Comparison of ENCODE assay signal across 1 cellular context in the genomic region with DNA sequence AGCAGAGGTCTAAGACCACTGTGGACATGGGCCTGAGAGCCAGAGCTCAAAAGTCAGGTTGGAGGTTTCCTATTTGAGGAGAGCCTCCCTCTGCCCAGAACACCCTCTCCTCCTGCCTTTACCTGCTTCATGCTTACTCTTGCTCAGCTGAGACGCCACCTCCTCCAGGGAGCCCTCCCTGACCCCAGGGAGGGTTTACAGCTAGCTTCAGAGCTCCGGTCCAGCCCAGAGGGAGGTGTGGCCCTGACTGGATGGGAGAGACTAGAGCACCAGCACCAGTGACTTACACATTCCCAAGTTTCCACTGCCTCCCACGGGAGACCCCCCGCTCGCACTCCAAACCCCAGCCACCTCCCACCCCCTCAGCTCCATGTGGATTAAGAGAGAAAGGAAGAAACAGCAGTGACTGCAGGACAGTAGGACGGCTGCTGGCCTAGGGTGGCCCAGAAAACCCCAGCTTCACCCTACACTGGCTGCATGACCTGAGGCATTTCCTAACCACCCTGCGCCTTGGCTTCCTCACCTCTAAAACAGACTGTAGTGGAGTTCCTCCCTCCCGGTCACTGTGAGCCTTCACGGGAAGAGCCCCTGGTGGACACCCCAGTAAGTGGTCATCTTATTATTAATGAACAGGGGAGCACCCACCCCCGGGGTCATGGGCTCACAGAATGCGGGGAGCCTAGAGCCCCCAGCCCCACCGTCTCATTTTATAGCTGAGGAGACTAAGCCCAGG.
A peak's percentile ranks its signal among the peaks of the same experiment; 100 is the strongest.
TF ChIP-seq lines count a peak whose summit lies in the region.

No MANE protein-coding gene starts in this region.

TF ChIP-seq in HepG2, 621 proteins besides CTCF, POLR2A, EP300 and RAD21:
- TF ChIP-seq NFRKB (IDR thresholded peaks at IDR 0.05) (no peak), ZFP36 (IDR thresholded peaks at IDR 0.05; ENCODE audit: borderline replicate concordance, low read depth, low read length, partially characterized antibody) (peak; percentile 65), ZNF572 (CRISPR knock-in tag; IDR thresholded peaks at IDR 0.05) (no peak), SNAI1 (CRISPR knock-in tag; IDR thresholded peaks at IDR 0.05; ENCODE audit: borderline replicate concordance) (no peak), ZNF790 (CRISPR knock-in tag; IDR thresholded peaks at IDR 0.05; ENCODE audit: borderline replicate concordance) (no peak), HNRNPH1 (optimal IDR thresholded peaks at IDR 0.05; ENCODE audit: low read depth, low read length) (no peak)
- TF ChIP-seq, protein P1, sequence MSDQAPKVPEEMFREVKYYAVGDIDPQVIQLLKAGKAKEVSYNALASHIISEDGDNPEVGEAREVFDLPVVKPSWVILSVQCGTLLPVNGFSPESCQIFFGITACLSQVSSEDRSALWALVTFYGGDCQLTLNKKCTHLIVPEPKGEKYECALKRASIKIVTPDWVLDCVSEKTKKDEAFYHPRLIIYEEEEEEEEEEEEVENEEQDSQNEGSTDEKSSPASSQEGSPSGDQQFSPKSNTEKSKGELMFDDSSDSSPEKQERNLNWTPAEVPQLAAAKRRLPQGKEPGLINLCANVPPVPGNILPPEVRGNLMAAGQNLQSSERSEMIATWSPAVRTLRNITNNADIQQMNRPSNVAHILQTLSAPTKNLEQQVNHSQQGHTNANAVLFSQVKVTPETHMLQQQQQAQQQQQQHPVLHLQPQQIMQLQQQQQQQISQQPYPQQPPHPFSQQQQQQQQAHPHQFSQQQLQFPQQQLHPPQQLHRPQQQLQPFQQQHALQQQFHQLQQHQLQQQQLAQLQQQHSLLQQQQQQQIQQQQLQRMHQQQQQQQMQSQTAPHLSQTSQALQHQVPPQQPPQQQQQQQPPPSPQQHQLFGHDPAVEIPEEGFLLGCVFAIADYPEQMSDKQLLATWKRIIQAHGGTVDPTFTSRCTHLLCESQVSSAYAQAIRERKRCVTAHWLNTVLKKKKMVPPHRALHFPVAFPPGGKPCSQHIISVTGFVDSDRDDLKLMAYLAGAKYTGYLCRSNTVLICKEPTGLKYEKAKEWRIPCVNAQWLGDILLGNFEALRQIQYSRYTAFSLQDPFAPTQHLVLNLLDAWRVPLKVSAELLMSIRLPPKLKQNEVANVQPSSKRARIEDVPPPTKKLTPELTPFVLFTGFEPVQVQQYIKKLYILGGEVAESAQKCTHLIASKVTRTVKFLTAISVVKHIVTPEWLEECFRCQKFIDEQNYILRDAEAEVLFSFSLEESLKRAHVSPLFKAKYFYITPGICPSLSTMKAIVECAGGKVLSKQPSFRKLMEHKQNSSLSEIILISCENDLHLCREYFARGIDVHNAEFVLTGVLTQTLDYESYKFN (CRISPR knock-in tag; conservative IDR thresholded peaks at IDR 0.05) = no peak
